Comparison of ENCODE assay signal across 12 cellular contexts in genomic region chr7:76346778-76347177, GRCh38. TPM values are rescaled to one million over a fixed set of nuclear protein-coding genes. Genes with fewer than 3 reads are reported as not detected.
DNase-seq lines count a peak whose midpoint lies in the region; ATAC-seq, FAIRE-seq and TF ChIP-seq lines count a peak whose summit lies in the region.
"Had no signal": no experiment of that assay in that cellular context is flagged by ENCODE, and none has a peak within 500 bp of the region (broad histone marks: within the 10 kb centered on the region; RNA-seq: fewer than 3 reads in every experiment).

No MANE protein-coding gene starts in this region.

- H3K4me1 ChIP-seq in astrocyte (ENCODE audit: insufficient read depth, low read length) (peaks cover 24% of the 10 kb centered on the region), small intestine (ENCODE audit: control insufficient read depth in 2 of 2, insufficient read depth in 1 of 2, low read depth in 1 of 2, low read length in 1 of 2) (peaks cover 4 to 9% of the 10 kb centered on the region in 2 donors)

- 65 to 73% (median 69%) methylated on average over 8 of the region's 8 CpGs for WGBS in small intestine, 3 donors

- CTCF ChIA-PET in activated CD4-positive, alpha-beta T cell treated with anti-CD3 and anti-CD28 coated beads, Interleukin-2, amount 10 ng/mL, durations not matched to agents 7 days and 5 days (lab: Charles Lee), result no interaction called here

- H3K27me3 Mint-ChIP-seq in activated CD4-positive, alpha-beta T cell treated with anti-CD3 and anti-CD28 coated beads, Interleukin-2, amount 10 ng/mL, durations not matched to agents 7 days and 5 days, result no peaks in the 10 kb centered on the region
- no peaks in the 10 kb centered on the region for H3K27me3 Mint-ChIP-seq in astrocyte (ENCODE audit: low read depth, unreplicated experiment)

- H3K9me3 Mint-ChIP-seq in activated CD4-positive, alpha-beta T cell treated with anti-CD3 and anti-CD28 coated beads, Interleukin-2, amount 10 ng/mL, durations not matched to agents 7 days and 5 days, result no peaks in the 10 kb centered on the region
- no peaks in the 10 kb centered on the region for H3K9me3 Mint-ChIP-seq in astrocyte (ENCODE audit: unreplicated experiment)

- H3K4me3 ChIP-seq in astrocyte (ENCODE audit: insufficient read depth, low read depth, low read length) (no peak overlapping the region), small intestine (ENCODE audit: low read depth in 1 of 2, low read length in 2 of 2) (no peak overlapping the region)

- peaks cover 64% of the 10 kb centered on the region for H3K36me3 ChIP-seq in astrocyte (ENCODE audit: insufficient read depth, low read length)
- H3K36me3 ChIP-seq in small intestine (ENCODE audit: control insufficient read depth in 2 of 2, insufficient read depth in 2 of 2, low read length in 2 of 2), result peaks cover 5% of the 10 kb centered on the region in 2 donors

- intact Hi-C loops in left colon (cut with DNase I, micrococcal nuclease), result no loop called here

- peaks cover 99% of the 10 kb centered on the region for H3K79me2 ChIP-seq in astrocyte (ENCODE audit: insufficient read depth, low read length)

- H3K9ac ChIP-seq in astrocyte (ENCODE audit: low read length), result no peak overlapping the region

- ATAC-seq in left colon, result peak; percentile 17
- ATAC-seq in HG02852 (IDR thresholded peaks at IDR 0.05; ENCODE audit: unreplicated experiment), result no peak

- H3K27ac Mint-ChIP-seq in activated CD4-positive, alpha-beta T cell treated with anti-CD3 and anti-CD28 coated beads, Interleukin-2, amount 10 ng/mL, durations not matched to agents 7 days and 5 days, result peak overlapping the region; percentile 81
- peak overlapping the region; percentile 60 for H3K27ac Mint-ChIP-seq in astrocyte (ENCODE audit: unreplicated experiment)

- no peak overlapping the region for H2AFZ ChIP-seq in astrocyte (ENCODE audit: low read depth, low read length)

- H3K27ac ChIP-seq in astrocyte (ENCODE audit: low read depth, low read length) (no peak overlapping the region), small intestine (ENCODE audit: low read depth in 1 of 2, low read length in 1 of 2) (peak overlapping the region; percentile 87 to 95)
- H3K27ac ChIP-seq: VCaP had no signal

- no peak for DNase-seq in activated CD4-positive, alpha-beta T cell treated with anti-CD3 and anti-CD28 coated beads, Interleukin-2, amount 10 ng/mL, durations not matched to agents 7 days and 5 days
- DNase-seq in activated CD4-positive, alpha-beta T cell treated with anti-CD3 and anti-CD28 coated beads for 1 hour, result no peak
- DNase-seq in astrocyte (ENCODE audit: low read depth), result no peak
- no peak for DNase-seq in left colon
- DNase-seq in small intestine, result no peak
- DNase-seq in GF-D8 (lab: John Stamatoyannopoulos, UW), result no peak
- DNase-seq in NCI-H1417 (lab: John Stamatoyannopoulos, UW), result no peak
- DNase-seq: islet precursor cell, NCI-H1930, OCI-M1 had no signal

- no peak for TF ChIP-seq CTCF in astrocyte (IDR thresholded peaks at IDR 0.05; ENCODE audit: insufficient read depth, low read depth, low read length)

- H3K9me3 ChIP-seq in astrocyte (ENCODE audit: insufficient read depth, low read depth, low read length), result no peaks in the 10 kb centered on the region
- H3K9me3 ChIP-seq in small intestine (ENCODE audit: control insufficient read depth, low read depth), result no peaks in the 10 kb centered on the region

- peak overlapping the region; percentile 48 for H3K4me2 ChIP-seq in astrocyte (ENCODE audit: low read length)

- H3K27me3 ChIP-seq in astrocyte (ENCODE audit: insufficient read depth, low read length) (no peaks in the 10 kb centered on the region), small intestine (ENCODE audit: control insufficient read depth in 2 of 2, insufficient read depth in 2 of 2, low read length in 2 of 2) (no peaks in the 10 kb centered on the region)

- H3K36me3 Mint-ChIP-seq in activated CD4-positive, alpha-beta T cell treated with anti-CD3 and anti-CD28 coated beads, Interleukin-2, amount 10 ng/mL, durations not matched to agents 7 days and 5 days (ENCODE audit: low read depth), result peaks cover 72% of the 10 kb centered on the region
- peaks cover 57% of the 10 kb centered on the region for H3K36me3 Mint-ChIP-seq in astrocyte (ENCODE audit: low read depth, unreplicated experiment)

- no peak overlapping the region for H3K4me3 Mint-ChIP-seq in activated CD4-positive, alpha-beta T cell treated with anti-CD3 and anti-CD28 coated beads, Interleukin-2, amount 10 ng/mL, durations not matched to agents 7 days and 5 days
- peak overlapping the region; percentile 72 for H3K4me3 Mint-ChIP-seq in astrocyte (ENCODE audit: unreplicated experiment)

- H4K20me1 ChIP-seq in astrocyte (ENCODE audit: insufficient read depth, low read length), result peaks cover 99% of the 10 kb centered on the region

- FAIRE-seq in astrocyte (lab: Jason Lieb, UNC) (no peak), small intestine (lab: Jason Lieb, UNC) (no peak)

- POLR2A ChIA-PET in activated CD4-positive, alpha-beta T cell treated with anti-CD3 and anti-CD28 coated beads, Interleukin-2, amount 10 ng/mL, durations not matched to agents 7 days and 5 days (lab: Charles Lee), result no interaction called here

- H3K4me1 Mint-ChIP-seq in activated CD4-positive, alpha-beta T cell treated with anti-CD3 and anti-CD28 coated beads, Interleukin-2, amount 10 ng/mL, durations not matched to agents 7 days and 5 days, result peaks cover 64% of the 10 kb centered on the region
- H3K4me1 Mint-ChIP-seq in astrocyte (ENCODE audit: low read depth, unreplicated experiment), result peaks cover 57% of the 10 kb centered on the region

RNA-seq across cellular contexts. Expression of gene YWHAG, which starts 12.0 kb away (rescaled TPM):
- 10 to 100 TPM; 68.0 to 75.1 TPM for total RNA-seq in activated CD4-positive, alpha-beta T cell treated with anti-CD3 and anti-CD28 coated beads, Interleukin-2, amount 10 ng/mL, durations not matched to agents 7 days and 5 days
- total RNA-seq in astrocyte (344 and 351 TPM in 2 replicates), left colon (100 to 1,000 TPM in 1 of 2 donors, 10 to 100 TPM in 1; 83.3 to 106 TPM)
- 10 to 100 TPM; 47.4 to 59.2 (median 49.7) TPM for polyA plus RNA-seq in small intestine

RNA-seq across cellular contexts. Expression of gene HSPB1, which starts 44.3 kb away (rescaled TPM):
- total RNA-seq in activated CD4-positive, alpha-beta T cell treated with anti-CD3 and anti-CD28 coated beads, Interleukin-2, amount 10 ng/mL, durations not matched to agents 7 days and 5 days, result 10 to 100 TPM; 27.0 to 28.1 TPM
- total RNA-seq in astrocyte, result 933 and 1,069 TPM in 2 replicates
- total RNA-seq in left colon, result 100 to 1,000 TPM; 327 to 513 TPM
- 100 to 1,000 TPM in 2 of 3 donors, 10 to 100 TPM in 1; 77.4 to 253 (median 145) TPM for polyA plus RNA-seq in small intestine

Comparison
In these comparisons a context has a peak if more than half of its experiments do, and no peak if none do; other contexts are left out.
1. RNA of gene HSPB1, which starts 44.3 kb away (total RNA-seq): 933 to 1,069 TPM in astrocyte and 327 to 513 TPM in left colon; 27.0 to 28.1 TPM in activated CD4-positive, alpha-beta T cell treated with anti-CD3 and anti-CD28 coated beads, Interleukin-2, amount 10 ng/mL, durations not matched to agents 7 days and 5 days; every median in the first group is over 10 times any median in the second.